Comparison of ENCODE assay signal across 14 cellular contexts in the genomic region with DNA sequence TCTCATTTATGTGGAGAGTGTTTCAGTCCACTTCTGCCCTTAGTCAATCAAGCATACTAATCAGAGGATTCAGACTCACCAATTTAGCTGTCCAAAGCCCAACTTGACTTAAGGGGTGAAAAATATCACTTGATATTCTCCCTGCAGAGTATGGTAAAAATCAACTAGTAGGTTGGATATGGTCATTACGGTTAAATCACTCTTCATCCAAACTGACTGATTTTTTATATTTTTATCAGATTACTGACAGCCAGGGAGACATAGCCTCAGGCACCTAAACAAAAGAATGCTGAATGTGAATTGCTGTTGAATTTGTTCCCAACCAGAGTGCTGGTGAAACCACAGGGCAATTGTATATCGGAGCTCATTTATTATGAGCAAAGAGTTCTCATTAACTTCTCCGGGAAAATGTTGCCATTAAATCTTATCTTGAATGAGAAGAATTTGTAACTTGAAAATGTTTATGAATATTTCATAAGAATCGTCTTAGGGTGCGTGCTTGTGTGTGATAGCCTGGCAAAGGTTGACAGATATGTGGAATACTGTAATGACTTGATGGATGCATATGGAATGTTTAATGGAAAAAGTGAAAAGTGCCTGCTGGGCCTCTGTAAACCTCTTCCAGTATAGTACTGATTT.
DNase-seq lines count a peak whose midpoint lies in the region; ATAC-seq lines count a peak whose summit lies in the region.
"Had no signal": no experiment of that assay in that cellular context is flagged by ENCODE, and none has a peak within 500 bp of the region (broad histone marks: within the 10 kb centered on the region; RNA-seq: fewer than 3 reads in every experiment).

No MANE protein-coding gene starts in this region.

- H2AK5ac ChIP-seq in mesenchymal stem cell (ENCODE audit: low read length, severe bottlenecking), result no peak overlapping the region

- no peak overlapping the region for H4K8ac ChIP-seq in mesenchymal stem cell (ENCODE audit: low read length)

- H3K4me1 ChIP-seq in mesenchymal stem cell (ENCODE audit: control insufficient read depth, insufficient read depth, low read depth, low read length), result no peaks in the 10 kb centered on the region
- H3K4me1 ChIP-seq: left ventricle myocardium inferior, pancreas had no signal

- WGBS in mesenchymal stem cell, result 70% methylated on average over 4 of the region's 5 CpGs

- no peak overlapping the region for H2BK12ac ChIP-seq in mesenchymal stem cell (ENCODE audit: low read length in 2 of 2)

- H4K91ac ChIP-seq in mesenchymal stem cell (ENCODE audit: low read length), result no peak overlapping the region

- no peak overlapping the region for H3K23ac ChIP-seq in mesenchymal stem cell (ENCODE audit: low read length in 2 of 2)

- DNase-seq in DMS153 (lab: John Stamatoyannopoulos, UW) (peak; percentile 58), NAMALWA (ENCODE audit: low spot score) (peak; percentile 34), SK-N-MC (ENCODE audit: low read depth, low spot score) (peak; percentile 99), mesenchymal stem cell (peak; percentile 53), cerebellum (ENCODE audit: low spot score) (no peak), NCI-H524 (lab: John Stamatoyannopoulos, UW) (no peak)
- DNase-seq in stimulated activated CD4-positive, alpha-beta T cell treated with anti-CD3 and anti-CD28 coated beads, Interleukin-12 subunit alpha, Interleukin-12 subunit beta, amount 100 ng/mL, for 4 hours, result no peak
- DNase-seq: Kasumi-1; left ventricle myocardium inferior; OCI-M1; pancreas; stimulated activated CD4-positive, alpha-beta T cell treated with anti-CD3 and anti-CD28 coated beads, Interleukin-2, amount 100 ng/mL, for 24 hours had no signal

- no peak overlapping the region for H2BK15ac ChIP-seq in mesenchymal stem cell (ENCODE audit: low read depth, poor library complexity, severe bottlenecking)

- no peak overlapping the region for H3K9ac ChIP-seq in SK-N-MC (ENCODE audit: insufficient read length)
- H3K9ac ChIP-seq in mesenchymal stem cell (ENCODE audit: low read length), result no peak overlapping the region

- H3K4me2 ChIP-seq in mesenchymal stem cell (ENCODE audit: low read length, poor library complexity, severe bottlenecking), result no peak overlapping the region

- H3K4ac ChIP-seq in mesenchymal stem cell (ENCODE audit: low read depth in 1 of 2, low read length in 2 of 2), result no peak overlapping the region

- no peak overlapping the region for H2AFZ ChIP-seq in mesenchymal stem cell (ENCODE audit: low read depth, low read length)

- H3K79me1 ChIP-seq in mesenchymal stem cell (replicated peaks; ENCODE audit: low read length, poor library complexity, severe bottlenecking), result no peaks in the 10 kb centered on the region

- H2BK5ac ChIP-seq in mesenchymal stem cell (ENCODE audit: low read depth, low read length, poor library complexity, severe bottlenecking), result no peak overlapping the region

- H3K14ac ChIP-seq in mesenchymal stem cell (ENCODE audit: low read length in 2 of 2), result no peak overlapping the region

- H3K4me3 ChIP-seq in SK-N-MC, result peak overlapping the region; percentile 50
- no peak overlapping the region for H3K4me3 ChIP-seq in mesenchymal stem cell (ENCODE audit: insufficient read depth in 1 of 2, low read depth in 1 of 2, low read length in 2 of 2)
- H3K4me3 ChIP-seq: gastroesophageal sphincter, left ventricle myocardium inferior, pancreas had no signal

- no peak overlapping the region for H2BK120ac ChIP-seq in mesenchymal stem cell (ENCODE audit: low read depth, low read length)

- H3K27me3 ChIP-seq in mesenchymal stem cell (ENCODE audit: control insufficient read depth in 1 of 2, insufficient read depth in 1 of 2, low read length in 2 of 2), result no peaks in the 10 kb centered on the region
- H3K27me3 ChIP-seq: gastroesophageal sphincter, pancreas had no signal

- no peak for ATAC-seq in HG03354 (IDR thresholded peaks at IDR 0.05; ENCODE audit: poor library complexity, severe bottlenecking, unreplicated experiment)
- ATAC-seq: gastroesophageal sphincter, pancreas had no signal

- H3K36me3 ChIP-seq in SK-N-MC (ENCODE audit: insufficient read depth, low read length) (no peaks in the 10 kb centered on the region), mesenchymal stem cell (ENCODE audit: control insufficient read depth in 1 of 2, insufficient read depth in 2 of 2, low read depth in 1 of 2, low read length in 2 of 2) (no peaks in the 10 kb centered on the region)
- H3K36me3 ChIP-seq: gastroesophageal sphincter, left ventricle myocardium inferior, pancreas had no signal

- H3K18ac ChIP-seq in mesenchymal stem cell (ENCODE audit: low read depth in 1 of 2, low read length in 2 of 2), result no peak overlapping the region

- H3K9me3 ChIP-seq in SK-N-MC (ENCODE audit: low read depth, low read length) (no peaks in the 10 kb centered on the region), mesenchymal stem cell (ENCODE audit: control insufficient read depth, low read length) (no peaks in the 10 kb centered on the region)
- H3K9me3 ChIP-seq: gastroesophageal sphincter, left ventricle myocardium inferior, pancreas had no signal

- H3K27ac ChIP-seq in SK-N-MC, result peak overlapping the region; percentile 60
- no peak overlapping the region for H3K27ac ChIP-seq in mesenchymal stem cell (ENCODE audit: low read length, poor library complexity, severe bottlenecking)
- H3K27ac ChIP-seq: gastroesophageal sphincter, left ventricle myocardium inferior, pancreas had no signal

Comparison
In these comparisons a context has a peak if more than half of its experiments do, and no peak if none do; other contexts are left out.
1. DNase-seq: peak in DMS153 (single experiment), NAMALWA (single experiment), SK-N-MC (single experiment) and mesenchymal stem cell (single experiment); none in cerebellum (single experiment), NCI-H524 (0 of 2) and stimulated activated CD4-positive, alpha-beta T cell treated with anti-CD3 and anti-CD28 coated beads, Interleukin-12 subunit alpha, Interleukin-12 subunit beta, amount 100 ng/mL, for 4 hours (single experiment).